31 cellular contexts compared by ENCODE assay signal in genomic region chr16:23986455-23986854, GRCh38.
"Had no signal": no experiment of that assay in that cellular context is flagged by ENCODE, and none has a peak within 500 bp of the region (broad histone marks: within the 10 kb centered on the region; RNA-seq: fewer than 3 reads in every experiment).

No MANE protein-coding gene starts in this region.

- H3K4me1 ChIP-seq: pancreas, prostate gland, thyroid gland, tibial nerve, upper lobe of left lung, vagina had no signal

- H3K9me3 ChIP-seq: neutrophil, pancreas, prostate gland, spleen, thoracic aorta, thyroid gland, tibial nerve, upper lobe of left lung, vagina had no signal

- H3K27me3 ChIP-seq: neutrophil, pancreas, spleen, thyroid gland, tibial nerve, upper lobe of left lung, vagina had no signal

- H3K27ac Mint-ChIP-seq: natural killer cell treated with Interleukin-12 subunit alpha and Interleukin-12 subunit beta and Interleukin-15 and Interleukin-18, amount 100 ng/mL, for 72 hours; nephron progenitor cell; stimulated activated naive CD8-positive, alpha-beta T cell treated with anti-CD3 and anti-CD28 coated beads, Interleukin-15, amount 100 ng/mL, for 72 hours had no signal

- H3K4me1 Mint-ChIP-seq: nephron progenitor cell, neural crest cell had no signal

- H3K27me3 Mint-ChIP-seq: naive B cell; naive thymus-derived CD8-positive, alpha-beta T cell; natural killer cell treated with Interleukin-12 subunit alpha and Interleukin-12 subunit beta and Interleukin-15 and Interleukin-18, amount 100 ng/mL, for 72 hours; stimulated activated memory B cell treated with anti-CD40 and anti-IgM and Interleukin-4, amounts not matched to agents 10 μg/mL and 1 μg/mL and 100 μg/mL, for 72 hours; stimulated activated naive CD8-positive, alpha-beta T cell treated with anti-CD3 and anti-CD28 coated beads, Interleukin-15, amount 100 ng/mL, for 72 hours had no signal

- H3K36me3 ChIP-seq: pancreas, prostate gland, thoracic aorta, thyroid gland, tibial nerve, upper lobe of left lung, vagina had no signal

- H3K4me2 ChIP-seq: smooth muscle cell had no signal

- H3K4me3 Mint-ChIP-seq: naive thymus-derived CD8-positive, alpha-beta T cell; natural killer cell treated with Interleukin-12 subunit alpha and Interleukin-12 subunit beta and Interleukin-15 and Interleukin-18, amount 100 ng/mL, for 72 hours; nephron progenitor cell; neural crest cell; stimulated activated memory B cell treated with anti-CD40 and anti-IgM and Interleukin-4, amounts not matched to agents 10 μg/mL and 1 μg/mL and 100 μg/mL, for 72 hours; stimulated activated naive CD8-positive, alpha-beta T cell treated with anti-CD3 and anti-CD28 coated beads, Interleukin-15, amount 100 ng/mL, for 72 hours had no signal

- H3K9me3 Mint-ChIP-seq: natural killer cell treated with Interleukin-12 subunit alpha and Interleukin-12 subunit beta and Interleukin-15 and Interleukin-18, amount 100 ng/mL, for 72 hours; nephron progenitor cell; neural crest cell; stimulated activated memory B cell treated with anti-CD40 and anti-IgM and Interleukin-4, amounts not matched to agents 10 μg/mL and 1 μg/mL and 100 μg/mL, for 72 hours had no signal

- ATAC-seq: naive thymus-derived CD8-positive, alpha-beta T cell; natural killer cell treated with Interleukin-12 subunit alpha and Interleukin-12 subunit beta and Interleukin-15 and Interleukin-18, amount 100 ng/mL, for 72 hours; pancreas; right cardiac atrium; sciatic nerve; stimulated activated memory B cell treated with anti-CD40 and anti-IgM and Interleukin-4, amounts not matched to agents 10 μg/mL and 1 μg/mL and 100 μg/mL, for 72 hours; stimulated activated naive CD8-positive, alpha-beta T cell treated with anti-CD3 and anti-CD28 coated beads, Interleukin-15, amount 100 ng/mL, for 72 hours; stimulated activated naive CD8-positive, alpha-beta T cell treated with anti-CD3 and anti-CD28 coated beads, Interleukin-15, Interleukin-2, amounts not matched to agents 100 U/mL and 50 U/mL, for 24 hours had no signal

- FAIRE-seq: pancreas, urothelium cell line had no signal

- H3K27ac ChIP-seq: neutrophil, pancreas, prostate gland, skin epidermis, spleen, thoracic aorta, thyroid gland, tibial nerve, upper lobe of left lung, vagina had no signal

- H3K4me3 ChIP-seq: pancreas, prostate gland, skin epidermis, smooth muscle cell, spleen, thoracic aorta, thyroid gland, tibial nerve, upper lobe of left lung, vagina had no signal

- DNase-seq: naive B cell; naive thymus-derived CD8-positive, alpha-beta T cell; nephron progenitor cell; nucleus accumbens; pancreas; retina; right cardiac atrium; spleen; stimulated activated CD4-positive, alpha-beta T cell treated with anti-CD3 and anti-CD28 coated beads, Interleukin-12 subunit alpha, Interleukin-12 subunit beta, amount 100 ng/mL, for 4 hours; stimulated activated CD4-positive, alpha-beta T cell treated with anti-CD3 and anti-CD28 coated beads, Interleukin-1b, Interleukin-23, amount 100 ng/mL, for 48 hours; stimulated activated CD4-positive, alpha-beta T cell treated with anti-CD3 and anti-CD28 coated beads, Interleukin-4, amount 100 ng/mL, for 1 hour; stimulated activated CD4-positive, alpha-beta T cell treated with anti-CD3 and anti-CD28 coated beads, Interleukin-4, amount 100 ng/mL, for 4 hours; stimulated activated CD8-positive, alpha-beta memory T cell treated with anti-CD3 and anti-CD28 coated beads, Interleukin-4, amount 100 ng/mL, for 48 hours; stimulated activated naive CD4-positive, alpha-beta T cell; stimulated activated naive CD8-positive, alpha-beta T cell treated with anti-CD3 and anti-CD28 coated beads, Interleukin-15, amount 100 ng/mL, for 72 hours; stimulated activated naive CD8-positive, alpha-beta T cell treated with anti-CD3 and anti-CD28 coated beads, Interleukin-15, Interleukin-2, amounts not matched to agents 100 U/mL and 50 U/mL, for 24 hours; thyroid gland; trophoblast cell; upper lobe of left lung had no signal
